In genomic region chr17:63832014-63832413, GRCh38 we compare ENCODE assay signal across 1 cellular context.
TF ChIP-seq lines count a peak whose summit lies in the region.

No MANE protein-coding gene starts in this region.

TF ChIP-seq in GM23338, 12 proteins besides CTCF, POLR2A, EP300 and RAD21:
- TF ChIP-seq, protein P1, sequence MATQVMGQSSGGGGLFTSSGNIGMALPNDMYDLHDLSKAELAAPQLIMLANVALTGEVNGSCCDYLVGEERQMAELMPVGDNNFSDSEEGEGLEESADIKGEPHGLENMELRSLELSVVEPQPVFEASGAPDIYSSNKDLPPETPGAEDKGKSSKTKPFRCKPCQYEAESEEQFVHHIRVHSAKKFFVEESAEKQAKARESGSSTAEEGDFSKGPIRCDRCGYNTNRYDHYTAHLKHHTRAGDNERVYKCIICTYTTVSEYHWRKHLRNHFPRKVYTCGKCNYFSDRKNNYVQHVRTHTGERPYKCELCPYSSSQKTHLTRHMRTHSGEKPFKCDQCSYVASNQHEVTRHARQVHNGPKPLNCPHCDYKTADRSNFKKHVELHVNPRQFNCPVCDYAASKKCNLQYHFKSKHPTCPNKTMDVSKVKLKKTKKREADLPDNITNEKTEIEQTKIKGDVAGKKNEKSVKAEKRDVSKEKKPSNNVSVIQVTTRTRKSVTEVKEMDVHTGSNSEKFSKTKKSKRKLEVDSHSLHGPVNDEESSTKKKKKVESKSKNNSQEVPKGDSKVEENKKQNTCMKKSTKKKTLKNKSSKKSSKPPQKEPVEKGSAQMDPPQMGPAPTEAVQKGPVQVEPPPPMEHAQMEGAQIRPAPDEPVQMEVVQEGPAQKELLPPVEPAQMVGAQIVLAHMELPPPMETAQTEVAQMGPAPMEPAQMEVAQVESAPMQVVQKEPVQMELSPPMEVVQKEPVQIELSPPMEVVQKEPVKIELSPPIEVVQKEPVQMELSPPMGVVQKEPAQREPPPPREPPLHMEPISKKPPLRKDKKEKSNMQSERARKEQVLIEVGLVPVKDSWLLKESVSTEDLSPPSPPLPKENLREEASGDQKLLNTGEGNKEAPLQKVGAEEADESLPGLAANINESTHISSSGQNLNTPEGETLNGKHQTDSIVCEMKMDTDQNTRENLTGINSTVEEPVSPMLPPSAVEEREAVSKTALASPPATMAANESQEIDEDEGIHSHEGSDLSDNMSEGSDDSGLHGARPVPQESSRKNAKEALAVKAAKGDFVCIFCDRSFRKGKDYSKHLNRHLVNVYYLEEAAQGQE (IDR thresholded peaks at IDR 0.05; ENCODE audit: unreplicated experiment), result no peak
